ENCODE assay signal across 8 cellular contexts in the genomic region with DNA sequence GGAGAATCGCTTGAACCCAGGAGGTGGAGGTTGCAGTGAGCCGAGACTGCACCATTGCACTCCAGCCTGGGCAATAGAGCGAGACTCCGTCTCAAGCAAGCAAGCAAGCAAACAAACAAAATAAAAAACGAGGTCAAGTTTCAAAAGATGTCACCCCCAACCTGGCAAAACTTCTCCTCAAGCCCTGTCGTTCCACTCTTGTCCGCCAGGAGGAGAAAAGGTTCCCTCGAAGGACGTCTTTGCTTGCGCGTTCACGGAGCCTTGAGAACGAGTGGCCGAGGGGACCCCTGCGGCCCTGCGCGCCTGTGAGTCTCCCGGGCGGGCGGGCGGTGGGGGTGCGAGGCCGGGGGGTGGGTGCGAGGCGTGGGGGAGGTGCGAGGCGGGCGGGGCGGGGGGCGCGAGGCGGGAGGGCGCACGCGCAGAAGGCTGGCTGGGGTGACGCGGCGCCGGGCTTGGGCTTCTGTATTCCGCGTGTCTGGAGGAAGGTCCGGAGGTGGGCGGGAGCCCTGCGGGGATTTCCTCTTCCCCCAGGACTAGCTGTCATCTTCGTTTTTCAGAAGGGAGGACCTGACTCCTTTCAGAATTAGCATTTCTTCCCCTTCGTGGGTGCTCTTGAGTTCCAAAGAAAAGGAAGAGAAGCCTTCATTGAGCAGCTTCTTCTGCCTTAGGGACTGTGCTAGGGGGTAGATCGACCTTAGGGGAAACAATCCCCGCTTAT. TPM values are rescaled to one million over a fixed set of nuclear protein-coding genes. Genes with fewer than 3 reads are reported as not detected.
DNase-seq lines count a peak whose midpoint lies in the region; TF ChIP-seq lines count a peak whose summit lies in the region.

No MANE protein-coding gene starts in this region.

- no peak overlapping the region for H3K23ac ChIP-seq in neuronal stem cell (ENCODE audit: low read depth, low read length, poor library complexity)

- no peak overlapping the region for H2BK12ac ChIP-seq in neuronal stem cell (ENCODE audit: low read length)

- no peak overlapping the region for H3K14ac ChIP-seq in neuronal stem cell (ENCODE audit: low read length)

- intact Hi-C loops in stomach (cut with DNase I; ENCODE audit: low total_unique reads): no loop called here

- peaks cover 4% of the 10 kb centered on the region for H3K79me1 ChIP-seq in neuronal stem cell (ENCODE audit: low read depth, low read length)

- H3K36me3 ChIP-seq in SJCRH30 (no peaks in the 10 kb centered on the region), neuronal stem cell (replicated peaks in 1 of 2; ENCODE audit: control insufficient read depth in 2 of 2, insufficient read depth in 2 of 2, low read length in 2 of 2) (no peaks in the 10 kb centered on the region), stomach (no peaks in the 10 kb centered on the region)

- no peak overlapping the region for H3K9ac ChIP-seq in neuronal stem cell (ENCODE audit: low read depth, low read length, poor library complexity)

- H3K27ac ChIP-seq in SJCRH30: no peak overlapping the region
- no peak overlapping the region for H3K27ac ChIP-seq in neuronal stem cell (replicated peaks; ENCODE audit: low read length)
- peak overlapping the region in 4 of 5 donors; percentile 55 to 77 (median 69) for H3K27ac ChIP-seq in stomach

- peak overlapping the region; percentile 38 for H3K18ac ChIP-seq in neuronal stem cell (ENCODE audit: low read length)

- TF ChIP-seq POLR2A in GM19099 (IDR thresholded peaks at IDR 0.05; ENCODE audit: extremely low read depth, insufficient read length, low read depth) (peak; percentile 35), stomach (IDR thresholded peaks at IDR 0.05) (no peak)

- DNase-seq in AG09309 (ENCODE audit: low read depth) (peak; percentile 23), KG1 (lab: John Stamatoyannopoulos, UW) (peak; percentile 30), SJCRH30 (peak; percentile 77 to 85), germinal center (ENCODE audit: low spot score) (peak; percentile 79), neuronal stem cell (ENCODE audit: low spot score) (peak; percentile 85), stomach (peak; percentile 81)
- peak; percentile 77 for DNase-seq in activated gamma-delta T cell treated with anti-CD3 and anti-CD28 coated beads, Interleukin-2, amount 50 U/mL, for 16 hours (ENCODE audit: low read depth)

- H3K27me3 ChIP-seq in SJCRH30: no peaks in the 10 kb centered on the region
- H3K27me3 ChIP-seq in neuronal stem cell (ENCODE audit: control insufficient read depth in 3 of 3, insufficient read depth in 3 of 3, low read depth in 1 of 3, low read length in 3 of 3): peaks cover 0 to 40% (median 17%) of the 10 kb centered on the region in 3 experiments
- peaks cover 0 to 24% (median 6%) of the 10 kb centered on the region in 3 donors for H3K27me3 ChIP-seq in stomach

- H4K91ac ChIP-seq in neuronal stem cell (ENCODE audit: low read depth, low read length, poor library complexity): no peak overlapping the region

- no peak overlapping the region for H4K8ac ChIP-seq in neuronal stem cell (ENCODE audit: low read depth, low read length)

- WGBS in neuronal stem cell (ENCODE audit: extremely low coverage in 2 of 2, insufficient read length in 2 of 2, insufficient replicate concordance in 1 of 2), 2 donors: no CpG with 5 or more reads among the region's 48 CpGs
- 3 to 8% (median 3%) methylated on average over 16 to 48 of the region's 48 CpGs for WGBS in stomach, 5 donors

- TF ChIP-seq CTCF in AG09309 (IDR thresholded peaks at IDR 0.05; ENCODE audit: control insufficient read depth, insufficient read depth, low read depth, low read length, missing control alignments): peak; percentile 79
- TF ChIP-seq CTCF in stomach (IDR thresholded peaks at IDR 0.05): peak in 5 of 7 experiments; percentile 76 to 95 (median 78)

- H2AFZ ChIP-seq in neuronal stem cell (ENCODE audit: low read length): peak overlapping the region; percentile 80

- no peak for TF ChIP-seq EP300 in stomach (IDR thresholded peaks at IDR 0.05)

- no peak overlapping the region for H2BK5ac ChIP-seq in neuronal stem cell (ENCODE audit: low read length)

- no peak overlapping the region for H2AK5ac ChIP-seq in neuronal stem cell (ENCODE audit: low read depth, low read length)

- peak overlapping the region; percentile 54 for H3K4me2 ChIP-seq in neuronal stem cell (ENCODE audit: insufficient read depth, low read length, poor library complexity, severe bottlenecking)

- H2BK120ac ChIP-seq in neuronal stem cell (ENCODE audit: low read depth, low read length): no peak overlapping the region

- H3K9me3 ChIP-seq in SJCRH30 (replicated peaks) (no peaks in the 10 kb centered on the region), neuronal stem cell (replicated peaks in 1 of 2; ENCODE audit: control insufficient read depth in 2 of 2, insufficient read depth in 1 of 2, low read depth in 1 of 2, low read length in 2 of 2) (no peaks in the 10 kb centered on the region), stomach (no peaks in the 10 kb centered on the region)

- no peak overlapping the region for H2BK15ac ChIP-seq in neuronal stem cell (ENCODE audit: low read length)

- H3K4me1 ChIP-seq in SJCRH30 (no peaks in the 10 kb centered on the region), neuronal stem cell (ENCODE audit: control insufficient read depth in 2 of 2, insufficient read depth in 1 of 2, low read depth in 1 of 2, low read length in 2 of 2) (peaks cover 0 to 2% of the 10 kb centered on the region in 2 donors), stomach (peaks cover 0 to 27% (median 16%) of the 10 kb centered on the region in 4 donors)

- peak overlapping the region; percentile 34 for H3K4me3 ChIP-seq in AG09309 (ENCODE audit: control insufficient read depth, low read depth, low read length)
- H3K4me3 ChIP-seq in SJCRH30: peak overlapping the region; percentile 52
- H3K4me3 ChIP-seq in neuronal stem cell (ENCODE audit: low read length in 2 of 2): peak overlapping the region; percentile 39 to 67
- H3K4me3 ChIP-seq in stomach: peak overlapping the region; percentile 50 to 56 (median 54)

- H3K4ac ChIP-seq in neuronal stem cell (ENCODE audit: low read length): no peak overlapping the region

RNA-seq across cellular contexts. Expression of a gene that starts 3.7 kb away (rescaled TPM):
- not detected in 2 replicates for total RNA-seq in SJCRH30 (2014; rRNA removed; shearing (Covaris generic))
- polyA plus RNA-seq in neuronal stem cell (2013, experiment 1 of 2): 0.06 TPM
- 0.10 TPM for polyA plus RNA-seq in neuronal stem cell (2013, experiment 2 of 2)
- total RNA-seq in stomach: not detected
- 1 to 10 TPM in 1 of 3 donors, not detected in 2; 1.0 TPM for polyA plus RNA-seq in stomach

RNA-seq across cellular contexts. Expression of a gene that starts 33.8 kb away (rescaled TPM):
- total RNA-seq in SJCRH30 (2014; rRNA removed; shearing (Covaris generic)): 24.2 and 32.7 TPM in 2 replicates
- polyA plus RNA-seq in neuronal stem cell (2013, experiment 1 of 2): 16.5 TPM
- polyA plus RNA-seq in neuronal stem cell (2013, experiment 2 of 2): 16.8 TPM
- 100 to 1,000 TPM in 2 of 5 donors, 10 to 100 TPM in 3; 47.5 to 334 (median 94.8) TPM for total RNA-seq in stomach
- 100 to 1,000 TPM in 1 of 3 donors, 10 to 100 TPM in 2; 33.4 to 130 (median 70.3) TPM for polyA plus RNA-seq in stomach

RNA-seq across cellular contexts. Expression of a gene that starts 34.2 kb away (rescaled TPM):
- not detected in 2 replicates for total RNA-seq in SJCRH30 (2014; rRNA removed; shearing (Covaris generic))
- 0.68 TPM for polyA plus RNA-seq in neuronal stem cell (2013, experiment 1 of 2)
- 0.64 TPM for polyA plus RNA-seq in neuronal stem cell (2013, experiment 2 of 2)
- total RNA-seq in stomach: 1 to 10 TPM in 2 of 5 donors, not detected in 3; 1.3 to 6.1 TPM
- polyA plus RNA-seq in stomach: 1 to 10 TPM; 1.4 to 2.7 (median 1.6) TPM

RNA-seq across cellular contexts. Expression of a gene that starts 44.0 kb away (rescaled TPM):
- total RNA-seq in SJCRH30 (2014; rRNA removed; shearing (Covaris generic)): 3.7 and 3.9 TPM in 2 replicates
- 10.8 TPM for polyA plus RNA-seq in neuronal stem cell (2013, experiment 1 of 2)
- polyA plus RNA-seq in neuronal stem cell (2013, experiment 2 of 2): 9.7 TPM
- 100 to 1,000 TPM in 2 of 5 donors, 10 to 100 TPM in 2, 1 to 10 TPM in 1; 8.1 to 202 (median 82.1) TPM for total RNA-seq in stomach
- 10 to 100 TPM; 28.0 to 52.7 (median 41.4) TPM for polyA plus RNA-seq in stomach

RNA-seq across cellular contexts. Expression of a gene that starts 46.7 kb away (rescaled TPM):
- total RNA-seq in SJCRH30 (2014; rRNA removed; shearing (Covaris generic)): 1.7 and 1.8 TPM in 2 replicates
- 0.32 TPM for polyA plus RNA-seq in neuronal stem cell (2013, experiment 1 of 2)
- polyA plus RNA-seq in neuronal stem cell (2013, experiment 2 of 2): 0.25 TPM
- total RNA-seq in stomach: 10 to 100 TPM in 1 of 5 donors, 1 to 10 TPM in 4; 2.9 to 15.2 (median 6.6) TPM
- polyA plus RNA-seq in stomach: 1 to 10 TPM; 1.7 to 2.6 (median 1.7) TPM

Comparison
In these comparisons a context has a peak if more than half of its experiments do, and no peak if none do; other contexts are left out.
1. DNase-seq: peak in every context shown above with its lines; median percentile 85 in neuronal stem cell; 81 in SJCRH30; 81 in stomach; 79 in germinal center; 77 in activated gamma-delta T cell treated with anti-CD3 and anti-CD28 coated beads, Interleukin-2, amount 50 U/mL, for 16 hours; 30 in KG1; 23 in AG09309.
2. H3K27ac ChIP-seq: peak in stomach (4 of 5); none in SJCRH30 (single experiment) and neuronal stem cell (single experiment).
3. Peak in every context shown above with its lines, with median percentiles within 50 percentile points of each other: H3K4me3 ChIP-seq.